ENCODE assay signal across 8 cellular contexts in the genomic region with DNA sequence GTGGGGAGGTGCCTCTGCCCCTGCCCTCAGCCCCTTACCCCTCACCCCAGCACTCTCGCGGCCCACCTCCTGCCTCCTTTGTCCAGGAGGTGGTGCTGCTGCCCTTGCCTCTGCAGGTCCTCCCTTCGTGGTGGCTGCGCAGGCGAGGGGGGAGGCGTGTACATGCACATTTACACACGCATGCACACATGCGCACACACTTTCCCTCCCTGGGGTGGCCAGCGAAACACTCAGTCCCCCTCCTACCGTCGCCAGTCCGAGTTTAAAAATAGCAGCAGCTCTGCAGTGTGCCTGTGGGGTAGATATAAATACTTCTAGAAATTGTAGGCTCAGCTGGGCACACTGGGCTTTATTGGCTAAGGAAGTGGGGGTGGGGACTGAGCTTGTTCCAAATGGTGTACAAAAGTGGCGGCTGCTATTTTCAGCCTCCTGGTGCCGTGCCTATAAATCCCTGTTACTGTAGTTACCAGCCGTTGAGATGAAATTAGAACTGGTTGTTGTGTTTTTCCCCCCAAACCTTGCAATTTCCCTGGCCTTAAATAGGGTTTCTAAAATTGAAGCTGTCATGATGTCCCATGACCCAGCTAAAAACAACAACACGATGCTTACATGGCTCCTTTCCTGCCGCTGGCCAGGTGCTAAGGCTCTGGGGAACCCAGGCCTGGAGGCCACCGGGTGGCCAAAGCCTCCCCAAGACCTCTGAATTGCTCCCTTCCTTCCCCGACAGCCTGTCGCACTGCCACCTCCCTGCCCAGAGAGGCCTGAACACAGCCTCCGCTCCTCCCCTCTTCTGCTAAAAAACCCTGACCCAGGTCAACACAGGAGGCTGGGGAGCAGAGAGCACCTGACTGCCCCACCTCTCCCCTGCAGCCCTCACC. TPM values are rescaled to one million over a fixed set of nuclear protein-coding genes. Genes with fewer than 3 reads are reported as not detected.
A peak's percentile ranks its signal among the peaks of the same experiment; 100 is the strongest.
DNase-seq lines count a peak whose midpoint lies in the region; ATAC-seq and TF ChIP-seq lines count a peak whose summit lies in the region.

No MANE protein-coding gene starts in this region.

- H3K9ac ChIP-seq in skeletal muscle satellite cell (ENCODE audit: low read depth, low read length), result no peak overlapping the region

- H3K27me3 ChIP-seq in heart left ventricle (no peaks in the 10 kb centered on the region), skeletal muscle satellite cell (ENCODE audit: control insufficient read depth, insufficient read depth, low read length) (no peaks in the 10 kb centered on the region)

- ATAC-seq in SK-N-SH treated with all-trans-retinoic acid at 6 μM for 48 hours (peak; percentile 44; the same call in 1 of the 3 replicates), heart left ventricle (peak; percentile 90 to 93 (median 92)), HG03565 (IDR thresholded peaks at IDR 0.05; ENCODE audit: unreplicated experiment) (no peak), HG02884 (IDR thresholded peaks at IDR 0.05; ENCODE audit: unreplicated experiment) (no peak)

- DNase-seq in GM13977 (ENCODE audit: low spot score) (no peak), heart left ventricle (peak; percentile 82 to 93 (median 85)), activated gamma-delta T cell treated with Interleukin-2 at 50 U/mL for 16 hours (no peak)
- DNase-seq in activated naive CD4-positive, alpha-beta T cell treated with anti-CD3 and anti-CD28 coated beads, Interleukin-2, amount 50 U/mL, for 16 hours, result no peak

- H3K9me3 ChIP-seq in heart left ventricle (no peaks in the 10 kb centered on the region), skeletal muscle satellite cell (replicated peaks; ENCODE audit: low read length) (no peaks in the 10 kb centered on the region)

- TF ChIP-seq CTCF in GM13977 (IDR thresholded peaks at IDR 0.05; ENCODE audit: extremely low read depth, insufficient read depth, missing control alignments), result peak; percentile 34
- TF ChIP-seq CTCF in heart left ventricle (IDR thresholded peaks at IDR 0.05), result peak; percentile 37 to 78 (median 60)

- peak overlapping the region; percentile 74 to 91 (median 85) for H3K27ac ChIP-seq in heart left ventricle

- H3K4me2 ChIP-seq in skeletal muscle satellite cell (ENCODE audit: low read length), result peak overlapping the region; percentile 79

- 33 to 46% (median 38%) methylated on average over 20 to 21 of the region's 21 CpGs for WGBS in heart left ventricle, 4 donors

- intact Hi-C loops in heart left ventricle (cut with DNase I), result loop anchor here in 4 of 10 donors (5.0 to 10.0 kb wide), 5 partner anchors 165 to 605 kb away; a partner anchor contains a TSS

- in situ Hi-C loops in GM13977 (cut with MboI; ENCODE audit: low pct_unique_long_range_greater_than_20kb, low sequenced_read_pairs, unreplicated experiment), result no loop called here

- H3K36me3 ChIP-seq in heart left ventricle (peaks cover 0 to 70% (median 46%) of the 10 kb centered on the region in 9 donors), skeletal muscle satellite cell (ENCODE audit: insufficient read depth, low read length) (peaks cover 6% of the 10 kb centered on the region)

- H3K4me3 ChIP-seq in heart left ventricle (peak overlapping the region in 7 of 12 donors; percentile 7 to 37 (median 35)), skeletal muscle satellite cell (ENCODE audit: low read length) (no peak overlapping the region)

- H3K4me1 ChIP-seq in heart left ventricle (peaks cover 0 to 44% (median 29%) of the 10 kb centered on the region in 12 donors), skeletal muscle satellite cell (ENCODE audit: control insufficient read depth, insufficient read depth, low read length) (peaks cover 12% of the 10 kb centered on the region)

- no peak for TF ChIP-seq POLR2A in heart left ventricle (IDR thresholded peaks at IDR 0.05)

TF ChIP-seq in SK-N-SH treated with all-trans-retinoic acid at 6 μM for 48 hours, 23 proteins besides CTCF, POLR2A, EP300 and RAD21:
- TF ChIP-seq, protein P1, sequence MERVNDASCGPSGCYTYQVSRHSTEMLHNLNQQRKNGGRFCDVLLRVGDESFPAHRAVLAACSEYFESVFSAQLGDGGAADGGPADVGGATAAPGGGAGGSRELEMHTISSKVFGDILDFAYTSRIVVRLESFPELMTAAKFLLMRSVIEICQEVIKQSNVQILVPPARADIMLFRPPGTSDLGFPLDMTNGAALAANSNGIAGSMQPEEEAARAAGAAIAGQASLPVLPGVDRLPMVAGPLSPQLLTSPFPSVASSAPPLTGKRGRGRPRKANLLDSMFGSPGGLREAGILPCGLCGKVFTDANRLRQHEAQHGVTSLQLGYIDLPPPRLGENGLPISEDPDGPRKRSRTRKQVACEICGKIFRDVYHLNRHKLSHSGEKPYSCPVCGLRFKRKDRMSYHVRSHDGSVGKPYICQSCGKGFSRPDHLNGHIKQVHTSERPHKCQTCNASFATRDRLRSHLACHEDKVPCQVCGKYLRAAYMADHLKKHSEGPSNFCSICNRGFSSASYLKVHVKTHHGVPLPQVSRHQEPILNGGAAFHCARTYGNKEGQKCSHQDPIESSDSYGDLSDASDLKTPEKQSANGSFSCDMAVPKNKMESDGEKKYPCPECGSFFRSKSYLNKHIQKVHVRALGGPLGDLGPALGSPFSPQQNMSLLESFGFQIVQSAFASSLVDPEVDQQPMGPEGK (CRISPR knock-in tag; IDR thresholded peaks at IDR 0.05; ENCODE audit: borderline replicate concordance), result no peak
- TF ChIP-seq ZNF565 (CRISPR knock-in tag; conservative IDR thresholded peaks at IDR 0.05; ENCODE audit: low read depth), result no peak
- no peak for TF ChIP-seq ESRRG (CRISPR knock-in tag; IDR thresholded peaks at IDR 0.05)
- no peak for TF ChIP-seq TOX (CRISPR knock-in tag; IDR thresholded peaks at IDR 0.05; ENCODE audit: borderline replicate concordance)
- TF ChIP-seq ZFP3 (CRISPR knock-in tag; IDR thresholded peaks at IDR 0.05), result no peak
- TF ChIP-seq, protein P2, sequence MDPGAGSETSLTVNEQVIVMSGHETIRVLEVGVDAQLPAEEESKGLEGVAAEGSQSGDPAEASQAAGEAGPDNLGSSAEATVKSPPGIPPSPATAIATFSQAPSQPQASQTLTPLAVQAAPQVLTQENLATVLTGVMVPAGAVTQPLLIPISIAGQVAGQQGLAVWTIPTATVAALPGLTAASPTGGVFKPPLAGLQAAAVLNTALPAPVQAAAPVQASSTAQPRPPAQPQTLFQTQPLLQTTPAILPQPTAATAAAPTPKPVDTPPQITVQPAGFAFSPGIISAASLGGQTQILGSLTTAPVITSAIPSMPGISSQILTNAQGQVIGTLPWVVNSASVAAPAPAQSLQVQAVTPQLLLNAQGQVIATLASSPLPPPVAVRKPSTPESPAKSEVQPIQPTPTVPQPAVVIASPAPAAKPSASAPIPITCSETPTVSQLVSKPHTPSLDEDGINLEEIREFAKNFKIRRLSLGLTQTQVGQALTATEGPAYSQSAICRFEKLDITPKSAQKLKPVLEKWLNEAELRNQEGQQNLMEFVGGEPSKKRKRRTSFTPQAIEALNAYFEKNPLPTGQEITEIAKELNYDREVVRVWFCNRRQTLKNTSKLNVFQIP (CRISPR knock-in tag; IDR thresholded peaks at IDR 0.05; ENCODE audit: borderline replicate concordance, low read depth), result no peak
- no peak for TF ChIP-seq CSDC2 (CRISPR knock-in tag; IDR thresholded peaks at IDR 0.05)
- TF ChIP-seq, protein P3, sequence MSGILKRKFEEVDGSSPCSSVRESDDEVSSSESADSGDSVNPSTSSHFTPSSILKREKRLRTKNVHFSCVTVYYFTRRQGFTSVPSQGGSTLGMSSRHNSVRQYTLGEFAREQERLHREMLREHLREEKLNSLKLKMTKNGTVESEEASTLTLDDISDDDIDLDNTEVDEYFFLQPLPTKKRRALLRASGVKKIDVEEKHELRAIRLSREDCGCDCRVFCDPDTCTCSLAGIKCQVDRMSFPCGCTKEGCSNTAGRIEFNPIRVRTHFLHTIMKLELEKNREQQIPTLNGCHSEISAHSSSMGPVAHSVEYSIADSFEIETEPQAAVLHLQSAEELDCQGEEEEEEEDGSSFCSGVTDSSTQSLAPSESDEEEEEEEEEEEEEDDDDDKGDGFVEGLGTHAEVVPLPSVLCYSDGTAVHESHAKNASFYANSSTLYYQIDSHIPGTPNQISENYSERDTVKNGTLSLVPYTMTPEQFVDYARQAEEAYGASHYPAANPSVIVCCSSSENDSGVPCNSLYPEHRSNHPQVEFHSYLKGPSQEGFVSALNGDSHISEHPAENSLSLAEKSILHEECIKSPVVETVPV (CRISPR knock-in tag; IDR thresholded peaks at IDR 0.05), result no peak
- TF ChIP-seq ZC3H10 (CRISPR knock-in tag; IDR thresholded peaks at IDR 0.05), result no peak
- no peak for TF ChIP-seq OSR1 (CRISPR knock-in tag; IDR thresholded peaks at IDR 0.05)

RNA-seq across cellular contexts. Expression of a gene that starts 12.4 kb away (rescaled TPM):
- 10 to 100 TPM; 18.8 to 39.5 (median 22.2) TPM for total RNA-seq in heart left ventricle
- 10 to 100 TPM; 26.5 to 41.5 TPM for polyA plus RNA-seq in heart left ventricle
- total RNA-seq in skeletal muscle satellite cell (2012; rRNA removed), result 4.8 and 5.6 TPM in 2 replicates

RNA-seq across cellular contexts. Expression of a gene that starts 14.4 kb away (rescaled TPM):
- total RNA-seq in heart left ventricle, result not detected
- under 1 TPM in 1 of 2 donors, not detected in 1; 0.34 TPM for polyA plus RNA-seq in heart left ventricle
- total RNA-seq in skeletal muscle satellite cell (2012; rRNA removed), result under 0.01 TPM in 1 of 2 replicates, not detected in the other

RNA-seq across cellular contexts. Expression of a gene that starts 40.9 kb away (rescaled TPM):
- under 1 TPM in 8 of 9 donors, not detected in 1; 0.09 to 0.30 (median 0.22) TPM for total RNA-seq in heart left ventricle
- under 1 TPM; 0.17 to 0.27 TPM for polyA plus RNA-seq in heart left ventricle
- total RNA-seq in skeletal muscle satellite cell (2012; rRNA removed), result 2.3 and 5.5 TPM in 2 replicates

Comparison
In these comparisons a context has a peak if more than half of its experiments do, and no peak if none do; other contexts are left out.
1. DNase-seq: peak in heart left ventricle (5 of 5); none in GM13977 (single experiment), activated gamma-delta T cell treated with Interleukin-2 at 50 U/mL for 16 hours (single experiment) and activated naive CD4-positive, alpha-beta T cell treated with anti-CD3 and anti-CD28 coated beads, Interleukin-2, amount 50 U/mL, for 16 hours (single experiment).
2. ATAC-seq: peak in SK-N-SH treated with all-trans-retinoic acid at 6 μM for 48 hours (single experiment) and heart left ventricle (4 of 4); none in HG03565 (single experiment) and HG02884 (single experiment).